17 cellular contexts compared by ENCODE assay signal in the genomic region with DNA sequence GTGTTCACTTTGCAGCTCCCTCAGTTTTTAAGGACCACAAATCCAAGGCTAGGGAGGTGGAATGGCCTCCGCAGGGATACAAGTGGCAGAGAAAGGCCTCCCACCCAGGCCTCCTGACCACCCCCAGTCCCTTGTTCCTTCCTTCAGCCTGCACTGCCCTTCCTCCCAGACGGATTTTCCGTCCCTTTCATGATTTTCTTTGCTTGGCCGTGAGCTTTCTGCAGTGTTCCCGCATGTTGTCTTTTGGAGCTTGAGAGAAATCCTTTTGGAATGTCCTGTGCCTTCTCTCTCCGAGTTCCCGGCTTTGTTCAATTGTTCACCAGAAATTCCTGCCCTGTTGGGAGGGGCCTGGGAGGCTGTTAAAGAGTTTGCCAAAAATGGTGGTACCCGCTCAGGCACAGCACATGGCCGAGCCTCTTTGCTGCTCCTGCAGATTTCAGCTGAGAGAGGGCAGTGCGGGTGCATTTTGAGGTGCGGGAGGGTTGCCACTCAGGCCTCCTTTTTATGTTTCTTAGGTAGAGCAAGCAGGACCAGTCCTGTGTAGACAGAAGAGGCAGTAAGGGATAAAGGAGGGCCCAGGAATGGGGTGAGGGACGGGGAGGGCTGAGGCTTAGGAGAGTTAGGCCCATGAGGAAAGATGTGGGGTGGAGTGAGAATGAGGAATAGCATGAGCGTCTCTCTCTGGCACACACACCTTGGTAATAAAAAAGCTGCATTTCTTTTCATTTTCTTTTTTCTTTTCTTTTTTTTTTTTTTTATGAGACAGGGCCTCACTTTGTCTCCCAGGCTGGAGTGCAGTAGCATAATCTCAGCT. TPM values are rescaled to one million over a fixed set of nuclear protein-coding genes. Genes with fewer than 3 reads are reported as not detected.
DNase-seq lines count a peak whose midpoint lies in the region; FAIRE-seq and TF ChIP-seq lines count a peak whose summit lies in the region.
"Had no signal": no experiment of that assay in that cellular context is flagged by ENCODE, and none has a peak within 500 bp of the region (broad histone marks: within the 10 kb centered on the region; RNA-seq: fewer than 3 reads in every experiment).

No MANE protein-coding gene starts in this region.

- 26% methylated on average over 13 of the region's 13 CpGs; no CpG with 5 or more reads in 1 of the 2 experiments for WGBS in H1 (ENCODE audit: extremely low coverage in 1 of 2, insufficient coverage in 1 of 2, insufficient read length in 1 of 2, insufficient replicate concordance in 2 of 2, low coverage in 1 of 2, low lambda C conversion rate in 2 of 2, missing lambda C conversion rate in 1 of 2), 2 experiments

- H3K9me3 ChIP-seq in H1 (ENCODE audit: insufficient read depth in 2 of 2, low read depth in 1 of 2, low read length in 1 of 2) = no peaks in the 10 kb centered on the region
- no peaks in the 10 kb centered on the region for H3K9me3 ChIP-seq in keratinocyte (ENCODE audit: control insufficient read depth, low read depth, low read length)
- no peaks in the 10 kb centered on the region for H3K9me3 ChIP-seq in stomach smooth muscle (ENCODE audit: control insufficient read depth in 2 of 2, low read length in 2 of 2)
- H3K9me3 ChIP-seq in Karpas-422 (ENCODE audit: low read length) = no peaks in the 10 kb centered on the region
- H3K9me3 ChIP-seq: pancreas had no signal

- peak overlapping the region; percentile 87 for H4K91ac ChIP-seq in H1 (replicated peaks; ENCODE audit: insufficient read length, low read length)

- H3K23ac ChIP-seq in H1 (ENCODE audit: insufficient read length) = no peak overlapping the region

- H3K9me1 ChIP-seq in keratinocyte (ENCODE audit: control insufficient read depth, extremely low read depth, insufficient read depth, low read length) = no peaks in the 10 kb centered on the region

- peak overlapping the region; percentile 58 for H2BK120ac ChIP-seq in H1 (replicated peaks; ENCODE audit: low read depth, low read length)

- no peaks in the 10 kb centered on the region for H3K9me2 ChIP-seq in Karpas-422 (replicated peaks; ENCODE audit: insufficient read depth, low read length)

- H3K14ac ChIP-seq in H1 (ENCODE audit: insufficient read length) = no peak overlapping the region

- peak overlapping the region in 3 of 4 experiments; percentile 54 to 81 (median 58); a peak in 6 of 7 replicates for H3K9ac ChIP-seq in H1 (replicated peaks in 1 of 4; ENCODE audit: extremely low read depth in 1 of 4, low read depth in 3 of 4, low read length in 3 of 4)
- H3K9ac ChIP-seq in keratinocyte (ENCODE audit: control insufficient read depth, extremely low read depth, insufficient read depth, low read length) = peak overlapping the region; percentile 22
- peak overlapping the region; percentile 29 to 82 for H3K9ac ChIP-seq in stomach smooth muscle (ENCODE audit: low read length in 2 of 2)
- H3K9ac ChIP-seq in Karpas-422 (ENCODE audit: low read length) = no peak overlapping the region

- H4K20me1 ChIP-seq in H1 (replicated peaks in 1 of 2; ENCODE audit: control insufficient read depth in 1 of 2, insufficient read depth in 2 of 2, low read length in 2 of 2) (no peaks in the 10 kb centered on the region), keratinocyte (ENCODE audit: control insufficient read depth, extremely low read depth, insufficient read depth, low read length) (no peaks in the 10 kb centered on the region), Karpas-422 (ENCODE audit: insufficient read depth, low read depth, low read length) (no peaks in the 10 kb centered on the region)

- H3K23me2 ChIP-seq in H1 (ENCODE audit: low read depth, low read length) = no peaks in the 10 kb centered on the region

- H3K4me3 ChIP-seq in H1 (ENCODE audit: extremely low read depth in 1 of 4, insufficient read depth in 2 of 4, low read depth in 3 of 4, low read length in 4 of 4) (no peak overlapping the region; a peak in 1 of 8 replicates), keratinocyte (ENCODE audit: control insufficient read depth in 2 of 3, extremely low read depth in 1 of 3, insufficient read depth in 2 of 3, low read depth in 1 of 3, low read length in 3 of 3) (no peak overlapping the region), stomach smooth muscle (ENCODE audit: low read length in 2 of 2) (peak overlapping the region in 1 of 2 donors; percentile 22), Karpas-422 (ENCODE audit: low read length) (no peak overlapping the region)
- H3K4me3 ChIP-seq: pancreas had no signal

- peak overlapping the region; percentile 91 for H3K18ac ChIP-seq in H1 (ENCODE audit: extremely low read depth, low read length)

- no peak for FAIRE-seq in H1 (lab: Jason Lieb, UNC)
- FAIRE-seq in keratinocyte (lab: Jason Lieb, UNC) = no peak
- no peak for FAIRE-seq in HTR-8/SVneo (lab: Jason Lieb, UNC)
- FAIRE-seq: pancreas had no signal

- peak overlapping the region; percentile 52 for H2BK20ac ChIP-seq in H1 (ENCODE audit: low read length)

- H4K8ac ChIP-seq in H1 (ENCODE audit: extremely low read depth, insufficient read depth, low read length) = peak overlapping the region; percentile 90; the same call in 1 of the 2 replicates

- H3K79me2 ChIP-seq in H1 (ENCODE audit: control insufficient read depth in 1 of 2, insufficient read depth in 2 of 2, low read length in 2 of 2) = no peaks in the 10 kb centered on the region
- H3K79me2 ChIP-seq in keratinocyte (ENCODE audit: control insufficient read depth, insufficient read depth, low read length) = no peaks in the 10 kb centered on the region
- no peaks in the 10 kb centered on the region for H3K79me2 ChIP-seq in Karpas-422 (ENCODE audit: low read length)

- H3K4me2 ChIP-seq in H1 (ENCODE audit: insufficient read depth in 1 of 2, low read depth in 2 of 2, low read length in 2 of 2) = peak overlapping the region; percentile 48 to 68; a peak in 3 of 4 replicates
- H3K4me2 ChIP-seq in keratinocyte (ENCODE audit: control insufficient read depth, extremely low read depth, insufficient read depth, low read depth, low read length) = no peak overlapping the region
- no peak overlapping the region for H3K4me2 ChIP-seq in Karpas-422 (ENCODE audit: low read depth, low read length, poor library complexity, severe bottlenecking)

- POLR2A ChIA-PET in H1 (lab: Charles Lee; ENCODE audit: partially characterized antibody) = interaction anchor here (0.8 to 4.7 kb wide), 11 partner anchors 9 to 163 kb away, joined by 3 to 36 read pairs (median 7); no protein-coding TSS in a partner anchor

- peaks cover 0 to 2% (median 0%) of the 10 kb centered on the region in 4 experiments; a peak in 1 of 7 replicates for H3K27me3 ChIP-seq in H1 (replicated peaks in 1 of 4; ENCODE audit: control insufficient read depth in 3 of 4, extremely low read depth in 1 of 4, insufficient read depth in 3 of 4, low read length in 3 of 4)
- no peaks in the 10 kb centered on the region for H3K27me3 ChIP-seq in keratinocyte (ENCODE audit: control insufficient read depth, extremely low read depth, insufficient read depth, low read length)
- no peaks in the 10 kb centered on the region for H3K27me3 ChIP-seq in stomach smooth muscle (ENCODE audit: control insufficient read depth in 1 of 2, insufficient read depth in 2 of 2, low read length in 2 of 2)
- no peaks in the 10 kb centered on the region for H3K27me3 ChIP-seq in Karpas-422 (ENCODE audit: low read length)
- H3K27me3 ChIP-seq: pancreas had no signal

- no peak for TF ChIP-seq CTCF in H1 (IDR thresholded peaks at IDR 0.05; ENCODE audit: control extremely low read depth in 1 of 3, insufficient read depth in 1 of 3, low read depth in 1 of 3, low read length in 3 of 3)
- peak in 1 of 3 experiments; percentile 2 for TF ChIP-seq CTCF in keratinocyte (optimal IDR thresholded peaks at IDR 0.05 in 1 of 3, IDR thresholded peaks at IDR 0.05 in 1 of 3, conservative IDR thresholded peaks at IDR 0.05 in 1 of 3; ENCODE audit: extremely low read depth in 1 of 3, insufficient read depth in 2 of 3, low read length in 3 of 3)

- H2AFZ ChIP-seq in H1 (ENCODE audit: low read length) = peak overlapping the region; percentile 65
- peak overlapping the region; percentile 75 for H2AFZ ChIP-seq in keratinocyte (ENCODE audit: control insufficient read depth, low read length)
- H2AFZ ChIP-seq in Karpas-422 (ENCODE audit: low read length) = no peak overlapping the region

- dilution Hi-C loops in keratinocyte (cut with MboI; ENCODE audit: extremely low pct_ligation_motif_present, low sequenced_read_pairs) = no loop called here

- TF ChIP-seq POLR2A in H1 (IDR thresholded peaks at IDR 0.05; ENCODE audit: control extremely low read depth in 1 of 2, low read depth in 2 of 2, low read length in 2 of 2) = peak in 1 of 2 experiments; percentile 35; a peak in 1 of 3 replicates

- H3K36me3 ChIP-seq in H1 (ENCODE audit: control insufficient read depth in 2 of 4, insufficient read depth in 4 of 4, low read length in 3 of 4) (no peaks in the 10 kb centered on the region), keratinocyte (ENCODE audit: control insufficient read depth in 2 of 2, extremely low read depth in 1 of 2, insufficient read depth in 2 of 2, low read length in 2 of 2) (no peaks in the 10 kb centered on the region), stomach smooth muscle (ENCODE audit: control insufficient read depth in 2 of 2, insufficient read depth in 2 of 2, low read length in 2 of 2) (no peaks in the 10 kb centered on the region), Karpas-422 (ENCODE audit: insufficient read depth, low read length) (no peaks in the 10 kb centered on the region)
- H3K36me3 ChIP-seq: pancreas had no signal

- TF ChIP-seq RAD21 in Ishikawa (IDR thresholded peaks at IDR 0.05; ENCODE audit: low read depth) (no peak), H1 (IDR thresholded peaks at IDR 0.05 in 1 of 2, conservative IDR thresholded peaks at IDR 0.05 in 1 of 2; ENCODE audit: low read depth in 2 of 2, low read length in 2 of 2) (peak in 1 of 2 experiments; percentile 5; a peak in 2 of 4 replicates)

- H3K79me1 ChIP-seq in H1 (ENCODE audit: low read depth, low read length) = no peaks in the 10 kb centered on the region

- H2BK12ac ChIP-seq in H1 (ENCODE audit: low read depth, low read length) = peak overlapping the region; percentile 96

- CTCF ChIA-PET in H1 (lab: Charles Lee; ENCODE audit: partially characterized antibody) = interaction anchor here (1.2 to 1.4 kb wide), 5 partner anchors 15 to 127 kb away, joined by 3 to 5 read pairs (median 4); no protein-coding TSS in a partner anchor

- peaks cover 5 to 22% (median 10%) of the 10 kb centered on the region in 4 experiments for H3K4me1 ChIP-seq in H1 (replicated peaks in 1 of 4; ENCODE audit: control insufficient read depth in 3 of 4, insufficient read depth in 4 of 4, low read length in 3 of 4)
- H3K4me1 ChIP-seq in keratinocyte (ENCODE audit: control insufficient read depth, extremely low read depth, insufficient read depth, low read length) = peaks cover 19% of the 10 kb centered on the region
- H3K4me1 ChIP-seq in stomach smooth muscle (ENCODE audit: control insufficient read depth, insufficient read depth, low read length) = peaks cover 43% of the 10 kb centered on the region
- H3K4me1 ChIP-seq in Karpas-422 (ENCODE audit: low read length) = no peaks in the 10 kb centered on the region

- H3K56ac ChIP-seq in H1 (replicated peaks; ENCODE audit: insufficient read length, low read depth, low read length) = peak overlapping the region; percentile 37

- H3K27ac ChIP-seq in H1 (ENCODE audit: low read depth, low read length) = peak overlapping the region; percentile 94
- peak overlapping the region; percentile 31 for H3K27ac ChIP-seq in keratinocyte (ENCODE audit: control insufficient read depth, insufficient read depth, low read length)
- H3K27ac ChIP-seq in stomach smooth muscle (ENCODE audit: low read length) = peak overlapping the region; percentile 87
- H3K27ac ChIP-seq in Karpas-422 (ENCODE audit: low read length) = no peak overlapping the region
- H3K27ac ChIP-seq: C4-2B, pancreas had no signal

- peak overlapping the region; percentile 46; the same call in 1 of the 2 replicates for H2BK15ac ChIP-seq in H1 (ENCODE audit: low read length)

- TF ChIP-seq EP300 in Ishikawa (IDR thresholded peaks at IDR 0.05; ENCODE audit: borderline replicate concordance) (0 out of 2 replicates have a peak, but pooled peaks have one; percentile 9), H1 (IDR thresholded peaks at IDR 0.05; ENCODE audit: borderline replicate concordance in 1 of 2, low read depth in 2 of 2, low read length in 2 of 2) (0 out of 3 replicates have a peak, but pooled peaks of 1 of the 2 experiments have one; percentile 22)

- H4K5ac ChIP-seq in H1 (ENCODE audit: insufficient read length, low read depth, low read length) = peak overlapping the region; percentile 60

- H3K4ac ChIP-seq in H1 (replicated peaks; ENCODE audit: insufficient read length, low read depth, low read length) = peak overlapping the region; percentile 39

- H2AK5ac ChIP-seq in H1 (ENCODE audit: low read depth, low read length) = peak overlapping the region; percentile 97; the same call in 1 of the 2 replicates

- peak overlapping the region; percentile 90; the same call in 1 of the 2 replicates for H2BK5ac ChIP-seq in H1 (ENCODE audit: low read depth, low read length)

- DNase-seq in H1 (ENCODE audit: low read depth in 1 of 2, low spot score in 2 of 2) (peak; percentile 60 to 72), keratinocyte (ENCODE audit: low read depth, low spot score) (no peak), HTR-8/SVneo (ENCODE audit: insufficient read length, low spot score) (no peak), NCI-H2029 treated with DMSO at 0.1 percent for 48 hours (lab: John Stamatoyannopoulos, UW) (no peak), GM19238 (ENCODE audit: insufficient read length, low spot score) (no peak), Karpas-422 (no peak)
- DNase-seq: activated effector memory CD4-positive, alpha-beta T cell treated with Interleukin-2 at 50 U/mL for 16 hours; cerebellar nuclear complex; NCI-H2107; pancreas; stimulated activated CD4-positive, alpha-beta T cell treated with anti-CD3 and anti-CD28 coated beads, Interleukin-4, amount 100 ng/mL, for 1 hour; stimulated activated naive CD8-positive, alpha-beta T cell treated with anti-CD3 and anti-CD28 coated beads, Interleukin-15, Interleukin-2, amounts not matched to agents 100 U/mL and 50 U/mL, for 24 hours had no signal

RNA-seq across cellular contexts. Expression of a gene that starts 7.4 kb away (rescaled TPM):
- 108 and 111 TPM in 2 replicates for total RNA-seq in H1 (2021; fragmentation: NEBNext Ultra II Directional; extraction: Animal tissue kit (Norgen Biotek cat#: 25700))
- polyA plus RNA-seq in H1 (2011; rRNA removed) (17.8 and 27.7 TPM in 2 replicates), keratinocyte (9.0 to 20.7 TPM (median 17.0 TPM) in 3 replicates)
- 17.0 TPM for polyA plus RNA-seq in H1 (2011; cell fraction: cytosol; rRNA removed)
- polyA plus RNA-seq in H1 (2011; cell fraction: nucleus; rRNA removed) = 113 TPM
- polyA plus RNA-seq in H1 (2012, experiment 1 of 2) = 41.0 to 91.2 TPM (median 79.8 TPM) in 4 replicates
- 63.7 TPM for polyA plus RNA-seq in H1 (2012, experiment 2 of 2)
- polyA plus RNA-seq in H1 (2013, experiment 1 of 2) = 65.5 TPM
- polyA plus RNA-seq in H1 (2013, experiment 2 of 2) = 40.5 TPM
- 27.8 and 28.3 TPM in 2 replicates for polyA minus RNA-seq in H1 (2011; rRNA and poly(A)+ RNA removed)
- polyA minus RNA-seq in H1 (2011; cell fraction: cytosol; rRNA and poly(A)+ RNA removed) = 68.4 TPM
- polyA minus RNA-seq in H1 (2011; cell fraction: nucleus; rRNA and poly(A)+ RNA removed) = 87.7 TPM
- polyA plus RNA-seq in keratinocyte (2011; ENCODE audit: low read depth) = 21.1 TPM
- polyA plus RNA-seq in keratinocyte (2011; cell fraction: cytosol; rRNA removed) = 6.1 and 17.2 TPM in 2 replicates
- 139 and 205 TPM in 2 replicates for polyA plus RNA-seq in keratinocyte (2011; cell fraction: nucleus; rRNA removed)
- 22.9 and 70.8 TPM in 2 replicates for polyA plus RNA-seq in keratinocyte (2012; ENCODE audit: low replicate concordance)
- 66.2 to 184 TPM (median 72.6 TPM) in 3 replicates for polyA minus RNA-seq in keratinocyte
- polyA minus RNA-seq in keratinocyte (2011; cell fraction: cytosol; rRNA and poly(A)+ RNA removed) = 143 TPM
- 388 and 454 TPM in 2 replicates for polyA minus RNA-seq in keratinocyte (2011; cell fraction: nucleus; rRNA and poly(A)+ RNA removed)
- total RNA-seq in Karpas-422 (2014; rRNA removed; shearing (Covaris generic); ENCODE audit: low replicate concordance) = under 0.01 TPM in 1 of 2 replicates, not detected in the other

RNA-seq across cellular contexts. Expression of a gene that starts 32.4 kb away (rescaled TPM):
- total RNA-seq in H1 (2021; fragmentation: NEBNext Ultra II Directional; extraction: Animal tissue kit (Norgen Biotek cat#: 25700)) = not detected in 2 replicates
- not detected in 2 replicates for polyA plus RNA-seq in H1 (2011; rRNA removed)
- polyA plus RNA-seq in H1 (2011; cell fraction: cytosol; rRNA removed) = not detected
- not detected for polyA plus RNA-seq in H1 (2011; cell fraction: nucleus; rRNA removed)
- polyA plus RNA-seq in H1 (2012, experiment 1 of 2) = not detected in 4 replicates
- not detected for polyA plus RNA-seq in H1 (2012, experiment 2 of 2)
- polyA plus RNA-seq in H1 (2013, experiment 1 of 2) = not detected
- not detected for polyA plus RNA-seq in H1 (2013, experiment 2 of 2)
- polyA minus RNA-seq in H1 (2011; rRNA and poly(A)+ RNA removed) = not detected in 2 replicates
- not detected for polyA minus RNA-seq in H1 (2011; cell fraction: cytosol; rRNA and poly(A)+ RNA removed)
- not detected for polyA minus RNA-seq in H1 (2011; cell fraction: nucleus; rRNA and poly(A)+ RNA removed)
- not detected in 3 replicates for polyA plus RNA-seq in keratinocyte
- not detected for polyA plus RNA-seq in keratinocyte (2011; ENCODE audit: low read depth)
- not detected in 2 replicates for polyA plus RNA-seq in keratinocyte (2011; cell fraction: cytosol; rRNA removed)
- polyA plus RNA-seq in keratinocyte (2011; cell fraction: nucleus; rRNA removed) = not detected in 2 replicates
- polyA plus RNA-seq in keratinocyte (2012; ENCODE audit: low replicate concordance) = not detected in 2 replicates
- not detected in 3 replicates for polyA minus RNA-seq in keratinocyte
- polyA minus RNA-seq in keratinocyte (2011; cell fraction: cytosol; rRNA and poly(A)+ RNA removed) = not detected
- polyA minus RNA-seq in keratinocyte (2011; cell fraction: nucleus; rRNA and poly(A)+ RNA removed) = not detected in 2 replicates
- not detected in 2 replicates for total RNA-seq in Karpas-422 (2014; rRNA removed; shearing (Covaris generic); ENCODE audit: low replicate concordance)
- total RNA-seq: G401; T-helper 1 cell treated with Interleukin-12 subunit alpha and Interleukin-12 subunit beta and Interleukin-4 antibody, amounts not matched to agents 30 ng/mL and 1 ng/mL, for 36 hours had no signal

RNA-seq across cellular contexts. Expression of a gene that starts 57.0 kb away (rescaled TPM):
- total RNA-seq in H1 (2021; fragmentation: NEBNext Ultra II Directional; extraction: Animal tissue kit (Norgen Biotek cat#: 25700)) = not detected in 2 replicates
- 0.09 TPM in 1 of 2 replicates, not detected in the other for polyA plus RNA-seq in H1 (2011; rRNA removed)
- not detected for polyA plus RNA-seq in H1 (2011; cell fraction: cytosol; rRNA removed)
- not detected for polyA plus RNA-seq in H1 (2011; cell fraction: nucleus; rRNA removed)
- not detected in 4 replicates for polyA plus RNA-seq in H1 (2012, experiment 1 of 2)
- polyA plus RNA-seq in H1 (2012, experiment 2 of 2) = not detected
- polyA plus RNA-seq in H1 (2013, experiment 1 of 2) = not detected
- not detected for polyA plus RNA-seq in H1 (2013, experiment 2 of 2)
- polyA minus RNA-seq in H1 (2011; rRNA and poly(A)+ RNA removed) = not detected in 2 replicates
- not detected for polyA minus RNA-seq in H1 (2011; cell fraction: cytosol; rRNA and poly(A)+ RNA removed)
- polyA minus RNA-seq in H1 (2011; cell fraction: nucleus; rRNA and poly(A)+ RNA removed) = not detected
- not detected in 3 replicates for polyA plus RNA-seq in keratinocyte
- not detected for polyA plus RNA-seq in keratinocyte (2011; ENCODE audit: low read depth)
- polyA plus RNA-seq in keratinocyte (2011; cell fraction: cytosol; rRNA removed) = not detected in 2 replicates
- not detected in 2 replicates for polyA plus RNA-seq in keratinocyte (2011; cell fraction: nucleus; rRNA removed)
- not detected in 2 replicates for polyA plus RNA-seq in keratinocyte (2012; ENCODE audit: low replicate concordance)
- not detected in 3 replicates for polyA minus RNA-seq in keratinocyte
- polyA minus RNA-seq in keratinocyte (2011; cell fraction: cytosol; rRNA and poly(A)+ RNA removed) = not detected
- polyA minus RNA-seq in keratinocyte (2011; cell fraction: nucleus; rRNA and poly(A)+ RNA removed) = not detected in 2 replicates
- not detected in 2 replicates for total RNA-seq in Karpas-422 (2014; rRNA removed; shearing (Covaris generic); ENCODE audit: low replicate concordance)
- total RNA-seq: G401; T-helper 1 cell treated with Interleukin-12 subunit alpha and Interleukin-12 subunit beta and Interleukin-4 antibody, amounts not matched to agents 30 ng/mL and 1 ng/mL, for 36 hours had no signal

Comparison
In these comparisons a context has a peak if more than half of its experiments do, and no peak if none do; other contexts are left out.
1. DNase-seq: peak in H1 (2 of 2); none in keratinocyte (single experiment), HTR-8/SVneo (single experiment), NCI-H2029 treated with DMSO at 0.1 percent for 48 hours (single experiment), GM19238 (single experiment) and Karpas-422 (single experiment).
2. H3K4me2 ChIP-seq: peak in H1 (2 of 2); none in keratinocyte (single experiment) and Karpas-422 (single experiment).
3. RNA of a gene that starts 7.4 kb away (total RNA-seq): 108 to 111 TPM in H1; under 0.01 TPM in Karpas-422; every median in the first group is over 100 times any median in the second.